27 cellular contexts compared by ENCODE assay signal in the genomic region with DNA sequence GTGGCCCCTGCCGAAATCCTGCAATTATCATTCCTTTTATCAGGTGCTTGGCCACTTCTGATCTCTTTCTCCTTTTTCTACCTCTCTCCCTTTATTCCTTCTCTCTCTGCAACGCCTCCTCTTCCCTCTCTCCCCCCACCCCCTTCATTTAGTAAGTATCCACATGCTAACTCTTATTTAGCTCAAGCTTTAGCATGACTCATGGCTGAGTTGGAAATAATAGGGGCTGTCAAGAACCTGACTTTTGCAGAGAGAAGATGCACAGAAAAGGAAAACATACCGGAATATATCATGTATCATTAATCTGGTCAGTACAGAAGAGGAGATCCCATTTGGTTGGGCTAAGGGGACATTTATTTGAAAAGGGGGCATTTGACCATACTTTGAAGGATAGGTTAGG. TPM values are rescaled to one million over a fixed set of nuclear protein-coding genes. Genes with fewer than 3 reads are reported as not detected.
DNase-seq lines count a peak whose midpoint lies in the region; ATAC-seq and TF ChIP-seq lines count a peak whose summit lies in the region.
"Had no signal": no experiment of that assay in that cellular context is flagged by ENCODE, and none has a peak within 500 bp of the region (broad histone marks: within the 10 kb centered on the region; RNA-seq: fewer than 3 reads in every experiment).

No MANE protein-coding gene starts in this region.

- H3K9me3 ChIP-seq in A673 (ENCODE audit: low read depth, low read length, poor library complexity, severe bottlenecking) = no peaks in the 10 kb centered on the region
- H3K9me3 ChIP-seq in hepatocyte (ENCODE audit: low read depth) = no peaks in the 10 kb centered on the region
- H3K9me3 ChIP-seq in ovary = no peaks in the 10 kb centered on the region
- H3K9me3 ChIP-seq: body of pancreas, prostate gland, vagina had no signal

- CTCF ChIA-PET in A673 (lab: Charles Lee) = no interaction called here

- intact Hi-C loops in A673 (cut with micrococcal nuclease; ENCODE audit: unreplicated experiment) = no loop called here
- intact Hi-C loops in ovary (cut with DNase I) = no loop called here

- H3K27ac ChIP-seq in A673 (ENCODE audit: low read depth, low read length, poor library complexity, severe bottlenecking) (no peak overlapping the region), hepatocyte (no peak overlapping the region), ovary (no peak overlapping the region)
- H3K27ac ChIP-seq: body of pancreas, prostate gland, spleen, vagina had no signal

- TF ChIP-seq POLR2A in ovary (IDR thresholded peaks at IDR 0.05) = no peak

- H3K27me3 ChIP-seq in A673 (replicated peaks; ENCODE audit: insufficient read depth, low read depth, low read length, poor library complexity) = no peaks in the 10 kb centered on the region
- H3K27me3 ChIP-seq in hepatocyte = no peaks in the 10 kb centered on the region
- no peaks in the 10 kb centered on the region for H3K27me3 ChIP-seq in ovary
- H3K27me3 ChIP-seq: body of pancreas, spleen, vagina had no signal

- H4K20me1 ChIP-seq in hepatocyte (ENCODE audit: insufficient read depth, poor library complexity, severe bottlenecking) = no peaks in the 10 kb centered on the region

- peaks cover 2% of the 10 kb centered on the region for H3K79me2 ChIP-seq in hepatocyte

- POLR2A ChIA-PET in A673 (lab: Charles Lee; ENCODE audit: low non-redundant PET) = no interaction called here

- ATAC-seq in GM21367 (IDR thresholded peaks at IDR 0.05; ENCODE audit: unreplicated experiment) = no peak
- ATAC-seq: activated CD8-positive, alpha-beta T cell treated with anti-CD3 and anti-CD28 coated beads for 36 hours; body of pancreas; left colon; natural killer cell treated with Interleukin-12 subunit alpha and Interleukin-12 subunit beta and Interleukin-15 and Interleukin-18, amount 100 ng/mL, for 72 hours; T-helper 17 cell had no signal

- BruUV-seq in A673 (replicated peaks; lab: Mats Ljungman, UMichigan) = no TSS peak

- DNase-seq in A673 (ENCODE audit: low spot score) = peak; percentile 19
- peak; percentile 32 for DNase-seq in LHCN-M2 (ENCODE audit: low read depth)
- peak; percentile 50 for DNase-seq in astrocyte of the hippocampus (ENCODE audit: low read depth, low spot score)
- peak; percentile 35 for DNase-seq in iris pigment epithelial cell (ENCODE audit: low read depth)
- DNase-seq in hepatocyte (ENCODE audit: low spot score) = no peak
- DNase-seq in NCI-H446 treated with DMSO at 0.1 percent for 48 hours (lab: John Stamatoyannopoulos, UW) = no peak
- no peak for DNase-seq in ovary
- DNase-seq: activated CD4-positive, CD25-positive, alpha-beta regulatory T cell; activated CD8-positive, alpha-beta T cell treated with anti-CD3 and anti-CD28 coated beads for 36 hours; activated naive CD4-positive, alpha-beta T cell treated with anti-CD3 and anti-CD28 coated beads, Interleukin-2, amount 10 ng/mL, durations not matched to agents 7 days and 5 days; activated T-cell treated with anti-CD3 and anti-CD28 coated beads, Interleukin-2, amount 50 U/mL, for 24 hours; body of pancreas; CD4-positive, alpha-beta T cell; DMS79; left colon; NCI-H2107; NCI-H526; SHP77 treated with DMSO at 0.1 percent for 48 hours; spleen; stimulated activated CD8-positive, alpha-beta memory T cell treated with anti-CD3 and anti-CD28 coated beads, Interleukin-4, amount 100 ng/mL, for 48 hours; substantia nigra; T-helper 17 cell had no signal

- H3K4me3 ChIP-seq in A673 (ENCODE audit: low read depth, low read length, poor library complexity, severe bottlenecking) (no peak overlapping the region), hepatocyte (no peak overlapping the region), ovary (no peak overlapping the region)
- H3K4me3 ChIP-seq: body of pancreas, prostate gland, spleen, vagina had no signal

- TF ChIP-seq EP300 in ovary (IDR thresholded peaks at IDR 0.05) = no peak

- H3K4me1 ChIP-seq in A673 (ENCODE audit: insufficient read depth, low read length, poor library complexity, severe bottlenecking) (no peaks in the 10 kb centered on the region), hepatocyte (ENCODE audit: insufficient read depth) (peaks cover under 1% of the 10 kb centered on the region), ovary (ENCODE audit: insufficient read depth) (no peaks in the 10 kb centered on the region)
- H3K4me1 ChIP-seq: body of pancreas, prostate gland, spleen, vagina had no signal

- H2AFZ ChIP-seq in hepatocyte = no peak overlapping the region

- H3K4me2 ChIP-seq in hepatocyte = no peak overlapping the region

- TF ChIP-seq CTCF in A673 (conservative IDR thresholded peaks at IDR 0.05; ENCODE audit: low read depth, low read length) = no peak
- no peak for TF ChIP-seq CTCF in hepatocyte (IDR thresholded peaks at IDR 0.05; ENCODE audit: poor library complexity)
- no peak for TF ChIP-seq CTCF in ovary (IDR thresholded peaks at IDR 0.05)

- H3K36me3 ChIP-seq in A673 (ENCODE audit: insufficient read depth, low read length, poor library complexity, severe bottlenecking) (no peaks in the 10 kb centered on the region), hepatocyte (replicated peaks; ENCODE audit: insufficient read depth, low read depth) (no peaks in the 10 kb centered on the region), ovary (no peaks in the 10 kb centered on the region)
- H3K36me3 ChIP-seq: prostate gland, spleen, vagina had no signal

- WGBS in hepatocyte (ENCODE audit: low lambda C conversion rate, missing lambda C conversion rate) = 75% methylated on average over 3 of the region's 3 CpGs
- 82 to 91% (median 88%) methylated on average over 3 of the region's 3 CpGs for WGBS in ovary, 3 donors

- H3K9me2 ChIP-seq in hepatocyte (replicated peaks; ENCODE audit: insufficient read depth) = no peaks in the 10 kb centered on the region

RNA-seq across cellular contexts. Expression of a gene that starts 33.1 kb away (rescaled TPM):
- total RNA-seq in A673 (2021) (6.6 and 6.7 TPM in 2 replicates), LHCN-M2 (2014; rRNA removed) (13.4 and 17.8 TPM in 2 replicates), hepatocyte (11.7 and 15.6 TPM in 2 replicates), ovary (10 to 100 TPM in 6 of 7 donors, 1 to 10 TPM in 1; 9.8 to 25.1 (median 16.6) TPM)
- 2.9 TPM for polyA plus RNA-seq in LHCN-M2 (2012)
- polyA plus RNA-seq in hepatocyte (2.6 and 2.7 TPM in 2 replicates), ovary (1 to 10 TPM; 4.2 to 6.0 TPM)
- total RNA-seq: HT-29 had no signal

Comparison
In these comparisons a context has a peak if more than half of its experiments do, and no peak if none do; other contexts are left out.
1. DNase-seq: peak in A673 (single experiment), LHCN-M2 (single experiment), astrocyte of the hippocampus (single experiment) and iris pigment epithelial cell (single experiment); none in hepatocyte (single experiment), NCI-H446 treated with DMSO at 0.1 percent for 48 hours (single experiment) and ovary (0 of 5).